In genomic region chr2:167862296-167862695, GRCh38 we compare ENCODE assay signal across 17 cellular contexts.
DNase-seq lines count a peak whose midpoint lies in the region; ATAC-seq and TF ChIP-seq lines count a peak whose summit lies in the region.
"Had no signal": no experiment of that assay in that cellular context is flagged by ENCODE, and none has a peak within 500 bp of the region (broad histone marks: within the 10 kb centered on the region; RNA-seq: fewer than 3 reads in every experiment).

No MANE protein-coding gene starts in this region.

- TF ChIP-seq CTCF in stomach (IDR thresholded peaks at IDR 0.05) = no peak

- H3K27me3 ChIP-seq in iPS DF 6.9 (ENCODE audit: control insufficient read depth, insufficient read depth, low read length) (no peaks in the 10 kb centered on the region), stomach (no peaks in the 10 kb centered on the region), H7 (ENCODE audit: control insufficient read depth, insufficient read depth, low read length) (no peaks in the 10 kb centered on the region)
- H3K27me3 ChIP-seq: heart left ventricle, SJSA1 had no signal

- WGBS in iPS DF 6.9 (ENCODE audit: insufficient coverage, insufficient read length) = no CpG with 5 or more reads among the region's 4 CpGs
- WGBS in stomach, 5 donors = 82 to 91% (median 90%) methylated on average over 4 of the region's 4 CpGs

- ATAC-seq in GM19328 (IDR thresholded peaks at IDR 0.05; ENCODE audit: unreplicated experiment) = peak; percentile 4
- peak; percentile 4 for ATAC-seq in GM21786 (IDR thresholded peaks at IDR 0.05; ENCODE audit: unreplicated experiment)
- peak; percentile 4 for ATAC-seq in HG03378 (IDR thresholded peaks at IDR 0.05; ENCODE audit: unreplicated experiment)
- ATAC-seq: heart left ventricle, left lobe of liver had no signal

- H3K36me3 ChIP-seq in iPS DF 6.9 (ENCODE audit: control insufficient read depth, insufficient read depth, low read length) = no peaks in the 10 kb centered on the region
- no peaks in the 10 kb centered on the region for H3K36me3 ChIP-seq in stomach
- H3K36me3 ChIP-seq in H7 (replicated peaks; ENCODE audit: control insufficient read depth, insufficient read depth, low read length) = no peaks in the 10 kb centered on the region; the same call in 1 of the 2 replicates
- H3K36me3 ChIP-seq: heart left ventricle, SJSA1, thoracic aorta had no signal

- intact Hi-C loops in stomach (cut with DNase I; ENCODE audit: low total_unique reads) = no loop called here

- DNase-seq in iPS DF 6.9 (ENCODE audit: low read depth, low spot score) = no peak
- DNase-seq in stomach = no peak
- DNase-seq in H7 = no peak
- no peak for DNase-seq in NCI-H1048 (lab: John Stamatoyannopoulos, UW)
- no peak for DNase-seq in GM19240 (ENCODE audit: insufficient read length, low spot score)
- DNase-seq: activated naive CD8-positive, alpha-beta T cell treated with anti-CD3 and anti-CD28 coated beads, Interleukin-2, amount 10 ng/mL, durations not matched to agents 7 days and 5 days; central memory CD4-positive, alpha-beta T cell; heart left ventricle; NCI-H146; NCI-H774 had no signal

- no peak for TF ChIP-seq POLR2A in stomach (IDR thresholded peaks at IDR 0.05)

- no peaks in the 10 kb centered on the region for H3K4me1 ChIP-seq in iPS DF 6.9 (ENCODE audit: control insufficient read depth, insufficient read depth, low read length)
- H3K4me1 ChIP-seq in stomach = peaks cover 0 to 13% (median 3%) of the 10 kb centered on the region in 4 donors
- H3K4me1 ChIP-seq: heart left ventricle, SJSA1 had no signal

- H3K4me3 ChIP-seq in iPS DF 6.9 (ENCODE audit: low read length) = no peak overlapping the region
- H3K4me3 ChIP-seq in stomach = no peak overlapping the region
- no peak overlapping the region for H3K4me3 ChIP-seq in H7 (ENCODE audit: insufficient read depth, low read depth, low read length)
- H3K4me3 ChIP-seq: heart left ventricle, SJSA1, thoracic aorta had no signal

- no peak for TF ChIP-seq EP300 in stomach (IDR thresholded peaks at IDR 0.05)

- H3K9me3 ChIP-seq in iPS DF 6.9 (ENCODE audit: control insufficient read depth, insufficient read depth, low read length) (no peaks in the 10 kb centered on the region; the same call in 1 of the 2 replicates), stomach (no peaks in the 10 kb centered on the region)
- H3K9me3 ChIP-seq: heart left ventricle, SJSA1, thoracic aorta had no signal

- peak overlapping the region; percentile 49 for H3K27ac ChIP-seq in iPS DF 6.9 (ENCODE audit: low read length)
- H3K27ac ChIP-seq in stomach = no peak overlapping the region
- H3K27ac ChIP-seq: heart left ventricle, SJSA1, thoracic aorta, VCaP had no signal
